In the genomic region with DNA sequence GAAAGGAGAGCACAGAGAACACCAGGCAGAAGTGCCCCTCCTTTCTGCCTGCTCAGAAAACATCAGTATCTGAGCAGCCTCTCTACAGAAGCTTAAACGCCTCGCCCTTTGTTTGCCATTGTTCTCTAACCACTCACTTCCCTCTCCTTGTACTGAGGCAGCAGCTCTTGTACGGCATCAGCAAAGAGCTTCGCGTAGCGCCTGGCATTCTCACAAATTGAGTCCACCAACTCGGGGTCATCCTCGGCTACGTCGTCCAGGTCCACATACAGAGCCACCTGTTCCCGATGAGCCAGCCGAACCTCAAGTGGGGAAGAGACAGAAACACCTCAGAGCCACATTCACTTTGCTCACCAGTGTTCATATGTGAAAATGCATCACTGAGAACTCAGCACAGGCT, we compare ENCODE assay signal across 9 cellular contexts. TPM values are rescaled to one million over a fixed set of nuclear protein-coding genes. Genes with fewer than 3 reads are reported as not detected.
A peak's percentile ranks its signal among the peaks of the same experiment; 100 is the strongest.
DNase-seq lines count a peak whose midpoint lies in the region; ATAC-seq, FAIRE-seq and TF ChIP-seq lines count a peak whose summit lies in the region.
"Had no signal": no experiment of that assay in that cellular context is flagged by ENCODE, and none has a peak within 500 bp of the region (broad histone marks: within the 10 kb centered on the region; RNA-seq: fewer than 3 reads in every experiment).

No MANE protein-coding gene starts in this region.

- in situ Hi-C loops in Panc1 (cut with HindIII; ENCODE audit: low pct_unique_long_range_greater_than_20kb, low sequenced_read_pairs): no loop called here

- H4K20me1 ChIP-seq in endothelial cell of umbilical vein (replicated peaks; ENCODE audit: control insufficient read depth, extremely low read depth, insufficient read depth, low read length): no peaks in the 10 kb centered on the region

- peaks cover 44% of the 10 kb centered on the region for H3K79me2 ChIP-seq in endothelial cell of umbilical vein (ENCODE audit: control insufficient read depth, insufficient read depth, low read length)

- no peaks in the 10 kb centered on the region for H3K27me3 Mint-ChIP-seq in progenitor cell of endocrine pancreas

- POLR2A ChIA-PET in Panc1 (lab: Charles Lee): no interaction called here
- POLR2A ChIA-PET in endothelial cell of umbilical vein (lab: Charles Lee): interaction anchor here (1.0 to 1.9 kb wide), 2 partner anchors 9 to 12 kb away, joined by 3 to 10 read pairs; no protein-coding TSS in a partner anchor

- H3K4me3 ChIP-seq in GM06990 (replicated peaks; ENCODE audit: low read depth, low read length): peak overlapping the region; percentile 83
- H3K4me3 ChIP-seq in Panc1 (ENCODE audit: low read depth in 2 of 2, low read length in 2 of 2): peak overlapping the region; percentile 82 to 89
- peak overlapping the region in 2 of 3 experiments; percentile 75 to 96 for H3K4me3 ChIP-seq in endothelial cell of umbilical vein (replicated peaks in 1 of 3; ENCODE audit: insufficient read depth in 1 of 3, low read depth in 1 of 3, low read length in 3 of 3)

- H3K36me3 Mint-ChIP-seq in progenitor cell of endocrine pancreas (ENCODE audit: insufficient read depth): peaks cover 43% of the 10 kb centered on the region

- H3K4me1 ChIP-seq in Panc1 (ENCODE audit: control insufficient read depth, insufficient read depth, low read length) (peaks cover 21% of the 10 kb centered on the region), endothelial cell of umbilical vein (ENCODE audit: control insufficient read depth, extremely low read depth, insufficient read depth, low read length) (peaks cover 18% of the 10 kb centered on the region)

- peak overlapping the region; percentile 97 for H3K27ac Mint-ChIP-seq in progenitor cell of endocrine pancreas

- H3K27me3 ChIP-seq in GM06990 (replicated peaks; ENCODE audit: control insufficient read depth, insufficient read depth, low read length) (no peaks in the 10 kb centered on the region), Panc1 (ENCODE audit: control insufficient read depth, insufficient read depth, low read length) (no peaks in the 10 kb centered on the region), endothelial cell of umbilical vein (ENCODE audit: control insufficient read depth in 2 of 2, insufficient read depth in 2 of 2, low read length in 2 of 2) (no peaks in the 10 kb centered on the region)

- intact Hi-C loops in Panc1 (cut with micrococcal nuclease; ENCODE audit: unreplicated experiment) (no loop called here), endothelial cell of umbilical vein (cut with micrococcal nuclease) (no loop called here)

- no peaks in the 10 kb centered on the region for H3K9me3 Mint-ChIP-seq in progenitor cell of endocrine pancreas (ENCODE audit: low read depth)

- no peak for DNase-seq in GM06990 (ENCODE audit: extremely low read depth, insufficient read length)
- DNase-seq in Panc1 (ENCODE audit: low read depth, low spot score): no peak
- peak; percentile 45 for DNase-seq in endothelial cell of umbilical vein (ENCODE audit: low read depth, low spot score)
- DNase-seq in progenitor cell of endocrine pancreas (ENCODE audit: low spot score, unreplicated experiment): no peak
- no peak for DNase-seq in NCI-H2227 (lab: John Stamatoyannopoulos, UW; ENCODE audit: unreplicated experiment)
- no peak for DNase-seq in NCI-H2171 (lab: John Stamatoyannopoulos, UW)
- DNase-seq: hippocampal formation had no signal

- no peak for FAIRE-seq in endothelial cell of umbilical vein (lab: Jason Lieb, UNC)

- H3K9me1 ChIP-seq in endothelial cell of umbilical vein (replicated peaks; ENCODE audit: control insufficient read depth, extremely low read depth, insufficient read depth, low read length): no peaks in the 10 kb centered on the region

- H3K9ac ChIP-seq in endothelial cell of umbilical vein (replicated peaks; ENCODE audit: extremely low read depth, insufficient read depth, low read length): peak overlapping the region; percentile 92

- peak overlapping the region; percentile 94 for H3K4me2 ChIP-seq in endothelial cell of umbilical vein (ENCODE audit: insufficient read depth, low read length)

- H3K27ac ChIP-seq in Panc1 (ENCODE audit: low read length): peak overlapping the region; percentile 93
- peak overlapping the region; percentile 84 for H3K27ac ChIP-seq in endothelial cell of umbilical vein (ENCODE audit: insufficient read depth, low read depth, low read length)

- ATAC-seq in Panc1: no peak
- no peak for ATAC-seq in HG03196 (IDR thresholded peaks at IDR 0.05; ENCODE audit: unreplicated experiment)
- no peak for ATAC-seq in HG02623 (IDR thresholded peaks at IDR 0.05; ENCODE audit: unreplicated experiment)

- peak overlapping the region; percentile 93 for H3K4me3 Mint-ChIP-seq in progenitor cell of endocrine pancreas (ENCODE audit: low read depth)

- CTCF ChIA-PET in Panc1 (lab: Charles Lee) (no interaction called here), endothelial cell of umbilical vein (lab: Charles Lee) (interaction anchor here (1.1 to 1.3 kb wide), 2 partner anchors 17 to 31 kb away, joined by 3 to 5 read pairs; no protein-coding TSS in a partner anchor)

- dilution Hi-C loops in endothelial cell of umbilical vein (cut with MboI; ENCODE audit: extremely low pct_ligation_motif_present, low sequenced_read_pairs): no loop called here

- no peak overlapping the region for H2AFZ ChIP-seq in endothelial cell of umbilical vein (ENCODE audit: low read depth, low read length)

- BruUV-seq in Panc1 (replicated peaks; lab: Mats Ljungman, UMichigan) (no TSS peak), endothelial cell of umbilical vein (replicated peaks; lab: Mats Ljungman, UMichigan) (no TSS peak)

- H3K9me3 ChIP-seq in Panc1 (ENCODE audit: control insufficient read depth, insufficient read depth, low read depth, low read length) (no peaks in the 10 kb centered on the region), endothelial cell of umbilical vein (replicated peaks; ENCODE audit: control insufficient read depth, insufficient read depth, low read length) (no peaks in the 10 kb centered on the region)

- TF ChIP-seq POLR2A in endothelial cell of umbilical vein (IDR thresholded peaks at IDR 0.05; ENCODE audit: low read depth, low read length): no peak

- H3K36me3 ChIP-seq in GM06990 (ENCODE audit: control insufficient read depth, insufficient read depth, low read length) (peaks cover 38% of the 10 kb centered on the region), Panc1 (ENCODE audit: control insufficient read depth, insufficient read depth, low read length) (peaks cover 49% of the 10 kb centered on the region), endothelial cell of umbilical vein (ENCODE audit: control insufficient read depth in 2 of 2, extremely low read depth in 1 of 2, insufficient read depth in 2 of 2, low read length in 2 of 2) (peaks cover 34 to 36% of the 10 kb centered on the region in 2 experiments)

- TF ChIP-seq CTCF in GM06990 (IDR thresholded peaks at IDR 0.05; ENCODE audit: insufficient read depth, low read length, poor library complexity, severe bottlenecking) (no peak), Panc1 (IDR thresholded peaks at IDR 0.05) (no peak), endothelial cell of umbilical vein (IDR thresholded peaks at IDR 0.05; ENCODE audit: extremely low read depth in 1 of 2, insufficient read depth in 1 of 2, low read depth in 1 of 2, low read length in 2 of 2) (no peak), progenitor cell of endocrine pancreas (IDR thresholded peaks at IDR 0.05; ENCODE audit: unreplicated experiment) (no peak)

- H3K4me1 Mint-ChIP-seq in progenitor cell of endocrine pancreas (ENCODE audit: low read depth): peaks cover 28% of the 10 kb centered on the region

RNA-seq across cellular contexts. Expression of a gene that starts 1.7 kb away (rescaled TPM):
- total RNA-seq in Panc1 (2021; ENCODE audit: unreplicated experiment) (258 TPM), endothelial cell of umbilical vein (183 and 187 TPM in 2 replicates), progenitor cell of endocrine pancreas (212 and 224 TPM in 2 replicates)
- 204 TPM for polyA plus RNA-seq in Panc1 (2012; ENCODE audit: insufficient read length)
- 145 and 156 TPM in 2 replicates for polyA plus RNA-seq in endothelial cell of umbilical vein
- 128 and 148 TPM in 2 replicates for polyA plus RNA-seq in endothelial cell of umbilical vein (2011; cell fraction: cytosol; rRNA removed)
- 575 and 612 TPM in 2 replicates for polyA plus RNA-seq in endothelial cell of umbilical vein (2011; cell fraction: nucleus; rRNA removed)
- 68.4 and 119 TPM in 2 replicates for polyA plus RNA-seq in endothelial cell of umbilical vein (2012)
- 123 and 162 TPM in 2 replicates for polyA minus RNA-seq in endothelial cell of umbilical vein
- polyA minus RNA-seq in endothelial cell of umbilical vein (2011; cell fraction: cytosol; rRNA and poly(A)+ RNA removed): 332 TPM
- polyA minus RNA-seq in endothelial cell of umbilical vein (2011; cell fraction: nucleus; rRNA and poly(A)+ RNA removed): 151 and 168 TPM in 2 replicates

RNA-seq across cellular contexts. Expression of a gene that starts 2.0 kb away (rescaled TPM):
- 42.6 TPM for total RNA-seq in Panc1 (2021; ENCODE audit: unreplicated experiment)
- 48.0 TPM for polyA plus RNA-seq in Panc1 (2012; ENCODE audit: insufficient read length)
- 20.5 and 22.7 TPM in 2 replicates for total RNA-seq in endothelial cell of umbilical vein
- polyA plus RNA-seq in endothelial cell of umbilical vein: 27.4 and 31.4 TPM in 2 replicates
- polyA plus RNA-seq in endothelial cell of umbilical vein (2011; cell fraction: cytosol; rRNA removed): 20.7 and 21.5 TPM in 2 replicates
- 57.4 and 65.9 TPM in 2 replicates for polyA plus RNA-seq in endothelial cell of umbilical vein (2011; cell fraction: nucleus; rRNA removed)
- 25.9 and 28.9 TPM in 2 replicates for polyA plus RNA-seq in endothelial cell of umbilical vein (2012)
- polyA minus RNA-seq in endothelial cell of umbilical vein: 22.9 and 24.5 TPM in 2 replicates
- polyA minus RNA-seq in endothelial cell of umbilical vein (2011; cell fraction: cytosol; rRNA and poly(A)+ RNA removed): 10.0 TPM
- polyA minus RNA-seq in endothelial cell of umbilical vein (2011; cell fraction: nucleus; rRNA and poly(A)+ RNA removed): 13.7 and 17.7 TPM in 2 replicates
- 34.0 and 36.0 TPM in 2 replicates for total RNA-seq in progenitor cell of endocrine pancreas

RNA-seq across cellular contexts. Expression of a gene that starts 10.7 kb away (rescaled TPM):
- 182 TPM for total RNA-seq in Panc1 (2021; ENCODE audit: unreplicated experiment)
- 323 TPM for polyA plus RNA-seq in Panc1 (2012; ENCODE audit: insufficient read length)
- 168 and 188 TPM in 2 replicates for total RNA-seq in endothelial cell of umbilical vein
- 251 and 268 TPM in 2 replicates for polyA plus RNA-seq in endothelial cell of umbilical vein
- polyA plus RNA-seq in endothelial cell of umbilical vein (2011; cell fraction: cytosol; rRNA removed): 257 and 331 TPM in 2 replicates
- 152 and 181 TPM in 2 replicates for polyA plus RNA-seq in endothelial cell of umbilical vein (2011; cell fraction: nucleus; rRNA removed)
- 169 and 251 TPM in 2 replicates for polyA plus RNA-seq in endothelial cell of umbilical vein (2012)
- polyA minus RNA-seq in endothelial cell of umbilical vein: 230 and 233 TPM in 2 replicates
- 122 TPM for polyA minus RNA-seq in endothelial cell of umbilical vein (2011; cell fraction: cytosol; rRNA and poly(A)+ RNA removed)
- 46.3 and 64.6 TPM in 2 replicates for polyA minus RNA-seq in endothelial cell of umbilical vein (2011; cell fraction: nucleus; rRNA and poly(A)+ RNA removed)
- total RNA-seq in progenitor cell of endocrine pancreas: 110 and 113 TPM in 2 replicates

RNA-seq across cellular contexts. Expression of a gene that starts 17.9 kb away (rescaled TPM):
- 32.9 TPM for total RNA-seq in Panc1 (2021; ENCODE audit: unreplicated experiment)
- polyA plus RNA-seq in Panc1 (2012; ENCODE audit: insufficient read length): 22.0 TPM
- 30.9 and 31.1 TPM in 2 replicates for total RNA-seq in endothelial cell of umbilical vein
- polyA plus RNA-seq in endothelial cell of umbilical vein: 20.1 and 21.8 TPM in 2 replicates
- 16.4 and 18.1 TPM in 2 replicates for polyA plus RNA-seq in endothelial cell of umbilical vein (2011; cell fraction: cytosol; rRNA removed)
- polyA plus RNA-seq in endothelial cell of umbilical vein (2011; cell fraction: nucleus; rRNA removed): 92.5 and 96.6 TPM in 2 replicates
- polyA plus RNA-seq in endothelial cell of umbilical vein (2012): 16.4 and 21.6 TPM in 2 replicates
- 44.7 and 59.7 TPM in 2 replicates for polyA minus RNA-seq in endothelial cell of umbilical vein
- 8.2 TPM for polyA minus RNA-seq in endothelial cell of umbilical vein (2011; cell fraction: cytosol; rRNA and poly(A)+ RNA removed)
- 57.9 and 89.1 TPM in 2 replicates for polyA minus RNA-seq in endothelial cell of umbilical vein (2011; cell fraction: nucleus; rRNA and poly(A)+ RNA removed)
- 91.8 and 95.1 TPM in 2 replicates for total RNA-seq in progenitor cell of endocrine pancreas

RNA-seq across cellular contexts. Expression of a gene that starts 19.7 kb away (rescaled TPM):
- total RNA-seq in Panc1 (2021; ENCODE audit: unreplicated experiment) (92.3 TPM), endothelial cell of umbilical vein (64.6 and 67.3 TPM in 2 replicates), progenitor cell of endocrine pancreas (79.6 and 91.2 TPM in 2 replicates)
- 100 TPM for polyA plus RNA-seq in Panc1 (2012; ENCODE audit: insufficient read length)
- 32.7 and 34.1 TPM in 2 replicates for polyA plus RNA-seq in endothelial cell of umbilical vein
- polyA plus RNA-seq in endothelial cell of umbilical vein (2011; cell fraction: cytosol; rRNA removed): 27.6 and 28.5 TPM in 2 replicates
- 54.1 and 58.7 TPM in 2 replicates for polyA plus RNA-seq in endothelial cell of umbilical vein (2011; cell fraction: nucleus; rRNA removed)
- polyA plus RNA-seq in endothelial cell of umbilical vein (2012): 42.1 and 45.9 TPM in 2 replicates
- polyA minus RNA-seq in endothelial cell of umbilical vein: 40.3 and 57.7 TPM in 2 replicates
- polyA minus RNA-seq in endothelial cell of umbilical vein (2011; cell fraction: cytosol; rRNA and poly(A)+ RNA removed): 21.2 TPM
- 18.0 TPM in 2 replicates for polyA minus RNA-seq in endothelial cell of umbilical vein (2011; cell fraction: nucleus; rRNA and poly(A)+ RNA removed)
